20 cellular contexts compared by ENCODE assay signal in the genomic region with DNA sequence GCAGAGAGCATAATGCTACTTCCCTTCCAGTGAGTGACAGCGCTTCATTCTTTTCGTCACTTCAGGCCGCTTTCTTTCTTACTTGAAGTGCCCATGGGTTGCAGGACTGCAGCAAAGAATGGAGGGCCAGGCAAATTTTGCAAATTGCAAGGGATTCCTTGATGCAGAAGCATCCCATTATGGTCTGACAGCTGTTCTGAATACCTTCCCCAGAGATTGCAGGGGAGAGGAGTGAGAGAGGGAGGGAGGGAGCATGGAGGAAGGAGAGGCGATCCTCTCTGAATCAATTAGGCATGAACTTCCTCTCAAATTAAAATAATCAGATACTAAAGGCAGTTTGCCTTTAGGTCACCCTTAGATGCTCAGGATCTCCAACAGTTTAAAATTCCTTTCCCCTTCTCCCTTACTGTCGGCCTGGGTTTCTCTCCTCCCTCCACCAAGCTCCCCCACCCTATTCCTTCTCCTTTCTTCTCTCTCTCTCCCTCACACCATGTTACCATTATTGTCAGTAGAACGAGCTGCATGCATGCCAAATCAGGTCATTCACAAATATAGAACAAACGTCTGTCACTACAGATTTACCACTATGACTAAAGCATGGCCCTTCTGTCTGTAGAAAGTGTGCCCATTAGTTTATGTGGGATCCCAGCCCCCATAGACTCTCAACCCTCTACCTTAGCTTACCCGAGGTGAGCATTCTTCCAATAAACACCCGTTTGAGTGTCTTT.
DNase-seq lines count a peak whose midpoint lies in the region; ATAC-seq and TF ChIP-seq lines count a peak whose summit lies in the region.
"Had no signal": no experiment of that assay in that cellular context is flagged by ENCODE, and none has a peak within 500 bp of the region (broad histone marks: within the 10 kb centered on the region; RNA-seq: fewer than 3 reads in every experiment).

No MANE protein-coding gene starts in this region.

- H3K9ac ChIP-seq in HUES64 (ENCODE audit: low read depth, low read length) = no peak overlapping the region

- no peak for ATAC-seq in HG03135 (IDR thresholded peaks at IDR 0.05; ENCODE audit: unreplicated experiment)

- H3K4me3 Mint-ChIP-seq in neural crest cell = no peak overlapping the region
- H3K4me3 Mint-ChIP-seq: activated T-cell treated with anti-CD3 and anti-CD28 coated beads, Interleukin-2, amount 50 U/mL, for 24 hours had no signal

- H3K9me3 ChIP-seq in HUES64 (ENCODE audit: insufficient read depth, low read depth, low read length) = peaks cover 9% of the 10 kb centered on the region
- H3K9me3 ChIP-seq: Caco-2, HAP-1, neutrophil had no signal

- H3K4me3 ChIP-seq in HUES64 (ENCODE audit: low read length) = no peak overlapping the region
- H3K4me3 ChIP-seq: cardiac muscle cell, HAP-1 had no signal

- H3K27me3 ChIP-seq in HUES64 (ENCODE audit: insufficient read depth, low read length) = no peaks in the 10 kb centered on the region
- H3K27me3 ChIP-seq: cardiac muscle cell, neutrophil had no signal

- peak; percentile 55 for DNase-seq in COR-L47 (lab: John Stamatoyannopoulos, UW)
- peak; percentile 97 for DNase-seq in cerebellar cortex (ENCODE audit: low spot score)
- DNase-seq in neural crest cell (ENCODE audit: low read depth, low spot score) = no peak
- no peak for DNase-seq in kidney glomerular epithelial cell (lab: John Stamatoyannopoulos, UW)
- no peak for DNase-seq in amniotic stem cell (lab: John Stamatoyannopoulos, UW)
- DNase-seq: activated naive CD4-positive, alpha-beta T cell; activated T-cell treated with anti-CD3 and anti-CD28 coated beads, Interleukin-2, amount 50 U/mL, for 24 hours; AML-193; Caco-2; effector CD4-positive, alpha-beta T cell; EL; foreskin melanocyte; NCI-H1092; stimulated activated CD4-positive, alpha-beta T cell treated with anti-CD3 and anti-CD28 coated beads, Interleukin-4, amount 100 ng/mL, for 4 hours; trophoblast cell had no signal

- H3K9me3 Mint-ChIP-seq in neural crest cell = peaks cover 5% of the 10 kb centered on the region
- H3K9me3 Mint-ChIP-seq: activated T-cell treated with anti-CD3 and anti-CD28 coated beads, Interleukin-2, amount 50 U/mL, for 24 hours had no signal

- peak overlapping the region; percentile 9 for H3K27ac Mint-ChIP-seq in neural crest cell (ENCODE audit: unreplicated experiment)
- H3K27ac Mint-ChIP-seq: activated T-cell treated with anti-CD3 and anti-CD28 coated beads, Interleukin-2, amount 50 U/mL, for 24 hours had no signal

- peaks cover 14% of the 10 kb centered on the region for H3K4me1 Mint-ChIP-seq in neural crest cell

- no peak for TF ChIP-seq CTCF in neural crest cell (conservative IDR thresholded peaks at IDR 0.05)

- 61% methylated on average over 7 of the region's 9 CpGs for WGBS in HUES64

- H3K27ac ChIP-seq in HUES64 (ENCODE audit: low read depth, low read length) = 0 out of 2 replicates have a peak overlapping the region, but pooled peaks have one; percentile 36
- H3K27ac ChIP-seq: cardiac muscle cell, neutrophil had no signal

- H3K4me1 ChIP-seq in HUES64 (ENCODE audit: insufficient read depth, low read length) = peaks cover 14% of the 10 kb centered on the region
- H3K4me1 ChIP-seq: HAP-1 had no signal

- no peaks in the 10 kb centered on the region for H3K36me3 Mint-ChIP-seq in neural crest cell (ENCODE audit: low read depth)

- no peaks in the 10 kb centered on the region for H3K36me3 ChIP-seq in HUES64 (ENCODE audit: insufficient read depth, low read length)
- H3K36me3 ChIP-seq: cardiac muscle cell, HAP-1, neutrophil had no signal

- H3K27me3 Mint-ChIP-seq in neural crest cell (ENCODE audit: low read depth) = peaks cover 2% of the 10 kb centered on the region
- H3K27me3 Mint-ChIP-seq: activated T-cell treated with anti-CD3 and anti-CD28 coated beads, Interleukin-2, amount 50 U/mL, for 24 hours had no signal

Comparison
In these comparisons a context has a peak if more than half of its experiments do, and no peak if none do; other contexts are left out.
1. DNase-seq: peak in COR-L47 (single experiment) and cerebellar cortex (single experiment); none in neural crest cell (single experiment), kidney glomerular epithelial cell (single experiment) and amniotic stem cell (single experiment).